8 cellular contexts compared by ENCODE assay signal in genomic region chr7:94510582-94511456, GRCh38. TPM values are rescaled to one million over a fixed set of nuclear protein-coding genes. Genes with fewer than 3 reads are reported as not detected.
DNase-seq lines count a peak whose midpoint lies in the region; TF ChIP-seq lines count a peak whose summit lies in the region.

No MANE protein-coding gene starts in this region.

- peaks cover 5% of the 10 kb centered on the region for H3K36me3 Mint-ChIP-seq in T-helper 2 cell treated with Interferon-gamma antibody and Interleukin-4, amounts not matched to agents 5 μg/mL and 100 μg/mL, for 36 hours (ENCODE audit: low read depth)

- peak overlapping the region; percentile 81 for H3K4me3 Mint-ChIP-seq in T-helper 2 cell treated with Interferon-gamma antibody and Interleukin-4, amounts not matched to agents 5 μg/mL and 100 μg/mL, for 36 hours

- no peaks in the 10 kb centered on the region for H3K36me3 ChIP-seq in kidney epithelial cell (ENCODE audit: control insufficient read depth, insufficient read depth, low read length)

- CTCF ChIA-PET in HEK293T (lab: Yijun Ruan, JAX), result no interaction called here

- peak overlapping the region; percentile 81 for H3K27ac Mint-ChIP-seq in T-helper 2 cell treated with Interferon-gamma antibody and Interleukin-4, amounts not matched to agents 5 μg/mL and 100 μg/mL, for 36 hours

- H3K27me3 ChIP-seq in kidney epithelial cell (ENCODE audit: control insufficient read depth, insufficient read depth, low read length), result no peaks in the 10 kb centered on the region

- no peak for TF ChIP-seq CTCF in GM10266 (IDR thresholded peaks at IDR 0.05; ENCODE audit: control insufficient read depth, insufficient read depth, low read depth, missing control alignments)
- no peak for TF ChIP-seq CTCF in kidney epithelial cell (IDR thresholded peaks at IDR 0.05; ENCODE audit: insufficient read depth, low read length, poor library complexity, severe bottlenecking)

- peaks cover 3% of the 10 kb centered on the region for H3K9me3 Mint-ChIP-seq in T-helper 2 cell treated with Interferon-gamma antibody and Interleukin-4, amounts not matched to agents 5 μg/mL and 100 μg/mL, for 36 hours

- H3K4me1 Mint-ChIP-seq in T-helper 2 cell treated with Interferon-gamma antibody and Interleukin-4, amounts not matched to agents 5 μg/mL and 100 μg/mL, for 36 hours (ENCODE audit: low read depth), result peaks cover 40% of the 10 kb centered on the region

- peak overlapping the region; percentile 87 for H3K4me3 ChIP-seq in kidney epithelial cell (ENCODE audit: low read depth, low read length)

- peak; percentile 42 for DNase-seq in GM10266 (ENCODE audit: extremely low spot score)
- peak; percentile 27 for DNase-seq in HEK293T (ENCODE audit: extremely low spot score)
- peak; percentile 78 for DNase-seq in NAMALWA (ENCODE audit: low spot score)
- peak; percentile 34 for DNase-seq in T-helper 2 cell treated with Interferon-gamma antibody and Interleukin-4, amounts not matched to agents 5 μg/mL and 100 μg/mL, for 36 hours (ENCODE audit: low spot score)
- peak; percentile 42 for DNase-seq in central memory CD4-positive, alpha-beta T cell
- no peak for DNase-seq in kidney epithelial cell (ENCODE audit: low read depth)
- peak; percentile 12 for DNase-seq in stimulated activated CD4-positive, alpha-beta T cell treated with anti-CD3 and anti-CD28 coated beads, Interleukin-12 subunit alpha, Interleukin-12 subunit beta, amount 100 ng/mL, for 4 hours
- DNase-seq in GOT3 (lab: John Stamatoyannopoulos, UW), result no peak

- POLR2A ChIA-PET in HEK293T (lab: Yijun Ruan, JAX), result no interaction called here

- H3K27me3 Mint-ChIP-seq in T-helper 2 cell treated with Interferon-gamma antibody and Interleukin-4, amounts not matched to agents 5 μg/mL and 100 μg/mL, for 36 hours (ENCODE audit: low read depth), result no peaks in the 10 kb centered on the region

TF ChIP-seq in HEK293T, 16 proteins besides CTCF, POLR2A, EP300 and RAD21:
- peak; percentile 86 for TF ChIP-seq PKNOX1 (IDR thresholded peaks at IDR 0.05)
- no peak for TF ChIP-seq HDGF (IDR thresholded peaks at IDR 0.05; ENCODE audit: borderline replicate concordance)

RNA-seq across cellular contexts. Expression of gene CASD1, which starts 1.2 kb away (rescaled TPM):
- total RNA-seq in kidney epithelial cell, result 13.0 and 15.8 TPM in 2 replicates

Comparison
In these comparisons a context has a peak if more than half of its experiments do, and no peak if none do; other contexts are left out.
1. DNase-seq: peak in GM10266 (single experiment), HEK293T (single experiment), NAMALWA (single experiment), T-helper 2 cell treated with Interferon-gamma antibody and Interleukin-4, amounts not matched to agents 5 μg/mL and 100 μg/mL, for 36 hours (single experiment), central memory CD4-positive, alpha-beta T cell (single experiment) and stimulated activated CD4-positive, alpha-beta T cell treated with anti-CD3 and anti-CD28 coated beads, Interleukin-12 subunit alpha, Interleukin-12 subunit beta, amount 100 ng/mL, for 4 hours (single experiment); none in kidney epithelial cell (single experiment) and GOT3 (single experiment).